In the genomic region with DNA sequence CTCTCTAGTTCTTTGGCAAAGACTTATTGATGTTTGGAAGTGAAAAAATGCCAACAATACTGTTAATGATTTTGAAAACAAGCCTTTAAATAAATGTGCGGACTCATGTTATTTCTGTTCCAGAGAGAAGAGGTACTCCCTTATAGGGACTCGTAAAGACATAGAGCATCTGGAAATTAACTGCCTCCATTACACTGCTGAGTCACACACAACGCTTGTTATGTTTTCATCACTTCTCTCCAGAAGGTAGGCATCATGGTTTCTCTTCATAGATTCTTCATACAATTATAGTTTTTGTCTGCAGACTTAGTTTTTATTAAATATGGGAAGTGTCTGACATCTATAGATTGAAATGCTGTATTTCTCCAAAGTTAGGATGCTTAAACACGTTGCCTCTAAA, we compare ENCODE assay signal across 28 cellular contexts.
"Had no signal": no experiment of that assay in that cellular context is flagged by ENCODE, and none has a peak within 500 bp of the region (broad histone marks: within the 10 kb centered on the region; RNA-seq: fewer than 3 reads in every experiment).

No MANE protein-coding gene starts in this region.

- DNase-seq: activated B cell treated with CpG ODN at 0.5 μM for 24 hours; activated CD4-positive, alpha-beta memory T cell treated with anti-CD3 and anti-CD28 coated beads for 36 hours; activated CD4-positive, alpha-beta T cell treated with anti-CD3 and anti-CD28 coated beads for 4 hours; activated CD4-positive, alpha-beta T cell treated with anti-CD3 and anti-CD28 coated beads, Interleukin-2, amount 50 U/mL, for 1 hour; activated CD4-positive, CD25-positive, alpha-beta regulatory T cell treated with anti-CD3 and anti-CD28 coated beads, Interleukin-2, amount 50 U/mL, for 72 hours; activated CD8-positive, alpha-beta memory T cell treated with anti-CD3 and anti-CD28 coated beads, Interleukin-2, amount 50 U/mL, for 4 hours; activated gamma-delta T cell treated with Interleukin-2 at 50 U/mL for 16 hours; activated naive CD4-positive, alpha-beta T cell treated with anti-CD3 and anti-CD28 coated beads for 36 hours; activated naive CD8-positive, alpha-beta T cell treated with anti-CD3 and anti-CD28 coated beads, Interleukin-2, amount 50 U/mL, for 24 hours; activated T-cell treated with anti-CD3 and anti-CD28 coated beads for 4 hours; activated T-cell treated with anti-CD3 and anti-CD28 coated beads, Interleukin-2, amount 50 U/mL, for 4 hours; anterior cingulate cortex; caudate nucleus; cerebellar nuclear complex; NCI-H1105 treated with DMSO at 0.1 percent for 48 hours; NCI-H1436; NCI-H1694; NCI-H2029; NCI-H345; NCI-H524 treated with DMSO at 0.1 percent for 48 hours; NCI-H748 treated with DMSO at 0.1 percent for 48 hours; NK-92 treated with Interleukin-12 subunit alpha and Interleukin-12 subunit beta, amount 100 ng/mL, for 24 hours; PC-3; Peyer's patch; RPMI8226; SIG-M5; T-cell; T-helper 17 cell had no signal

- H3K4me3 ChIP-seq: Peyer's patch had no signal
